16 cellular contexts compared by ENCODE assay signal in the genomic region with DNA sequence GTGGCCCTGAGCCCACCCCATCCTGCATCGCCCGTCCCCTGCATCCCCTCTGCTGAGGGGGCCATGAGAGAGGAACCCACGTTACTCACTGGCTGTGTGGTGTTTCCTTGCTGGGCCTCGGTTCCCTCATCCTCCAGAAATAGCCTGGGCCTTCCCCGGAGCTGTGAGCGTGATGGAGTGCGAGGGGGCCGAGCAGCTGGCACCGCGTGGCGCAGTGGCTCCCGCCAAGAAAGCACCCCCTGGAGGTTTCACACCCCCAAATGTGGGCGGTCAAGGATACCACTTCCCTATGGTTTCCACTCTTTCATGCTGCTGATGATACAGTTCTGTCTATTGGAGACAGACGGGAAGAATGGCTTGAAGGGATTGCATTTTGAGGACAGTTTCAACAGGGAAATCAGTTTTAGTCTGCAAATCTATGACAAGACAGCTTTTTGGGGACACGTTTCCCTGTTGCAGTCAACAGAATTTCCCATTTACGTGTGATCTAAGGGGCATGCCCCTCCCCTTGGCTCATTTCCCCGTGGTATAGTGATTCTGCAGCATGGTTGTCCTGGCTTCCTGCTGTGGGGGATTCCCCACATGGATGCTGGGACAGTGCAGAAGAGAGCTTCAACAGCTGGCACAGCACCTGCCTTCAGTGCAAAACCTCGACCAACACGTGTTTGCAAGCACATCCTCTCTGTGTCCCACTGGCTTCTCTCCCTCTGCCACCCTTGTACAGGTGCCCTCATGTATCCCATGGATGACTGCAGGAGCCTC.
"Had no signal": no experiment of that assay in that cellular context is flagged by ENCODE, and none has a peak within 500 bp of the region (broad histone marks: within the 10 kb centered on the region; RNA-seq: fewer than 3 reads in every experiment).

No MANE protein-coding gene starts in this region.

- H3K4me1 ChIP-seq: body of pancreas, lower lobe of right lung, tibial nerve had no signal

- ATAC-seq: activated CD8-positive, alpha-beta memory T cell treated with anti-CD3 and anti-CD28 coated beads, Interleukin-2, amount 10 ng/mL, durations not matched to agents 7 days and 5 days; body of pancreas; effector memory CD8-positive, alpha-beta T cell; lower lobe of right lung; stimulated activated naive CD8-positive, alpha-beta T cell treated with anti-CD3 and anti-CD28 coated beads, Interleukin-15, Interleukin-2, amounts not matched to agents 100 U/mL and 50 U/mL, for 24 hours had no signal

- DNase-seq: activated B cell treated with CpG ODN at 0.5 μM for 24 hours; activated CD4-positive, alpha-beta memory T cell treated with anti-CD3 and anti-CD28 coated beads for 36 hours; activated CD4-positive, alpha-beta T cell treated with anti-CD3 and anti-CD28 coated beads for 4 hours; activated CD8-positive, alpha-beta memory T cell treated with anti-CD3 and anti-CD28 coated beads, Interleukin-2, amount 10 ng/mL, durations not matched to agents 7 days and 5 days; activated naive CD4-positive, alpha-beta T cell; activated naive CD8-positive, alpha-beta T cell treated with anti-CD3 and anti-CD28 coated beads, Interleukin-2, amount 10 ng/mL, durations not matched to agents 7 days and 5 days; body of pancreas; dermis blood vessel endothelial cell; effector memory CD8-positive, alpha-beta T cell; islet precursor cell; lower lobe of right lung; stimulated activated CD4-positive, alpha-beta T cell treated with anti-CD3 and anti-CD28 coated beads, Interleukin-12 subunit alpha, Interleukin-12 subunit beta, amount 100 ng/mL, for 4 hours; stimulated activated CD4-positive, alpha-beta T cell treated with anti-CD3 and anti-CD28 coated beads, Interleukin-2, amount 100 ng/mL, for 24 hours; stimulated activated naive CD8-positive, alpha-beta T cell treated with anti-CD3 and anti-CD28 coated beads, Interleukin-15, Interleukin-2, amounts not matched to agents 100 U/mL and 50 U/mL, for 24 hours had no signal

- H3K27ac ChIP-seq: body of pancreas, lower lobe of right lung, tibial nerve had no signal

- H3K27me3 ChIP-seq: body of pancreas, hepatocyte, tibial nerve had no signal

- H3K4me3 ChIP-seq: body of pancreas, hepatocyte, lower lobe of right lung, tibial nerve had no signal

- H3K36me3 ChIP-seq: lower lobe of right lung, tibial nerve had no signal

- H3K9me3 ChIP-seq: body of pancreas, lower lobe of right lung, tibial nerve had no signal
